ENCODE assay signal across 13 cellular contexts in genomic region chr20:25160457-25160856, GRCh38. TPM values are rescaled to one million over a fixed set of nuclear protein-coding genes. Genes with fewer than 3 reads are reported as not detected.
DNase-seq lines count a peak whose midpoint lies in the region; ATAC-seq and TF ChIP-seq lines count a peak whose summit lies in the region.
"Had no signal": no experiment of that assay in that cellular context is flagged by ENCODE, and none has a peak within 500 bp of the region (broad histone marks: within the 10 kb centered on the region; RNA-seq: fewer than 3 reads in every experiment).

No MANE protein-coding gene starts in this region.

- peak overlapping the region; percentile 84 for H3K27ac Mint-ChIP-seq in activated T-cell treated with anti-CD3 and anti-CD28 coated beads, Interleukin-2, amount 50 U/mL, for 24 hours

- peaks cover 20% of the 10 kb centered on the region for H3K27me3 Mint-ChIP-seq in activated T-cell treated with anti-CD3 and anti-CD28 coated beads, Interleukin-2, amount 50 U/mL, for 24 hours

- H3K9me3 Mint-ChIP-seq in activated T-cell treated with anti-CD3 and anti-CD28 coated beads, Interleukin-2, amount 50 U/mL, for 24 hours = peaks cover 2% of the 10 kb centered on the region

- TF ChIP-seq CTCF in mucosa of descending colon (IDR thresholded peaks at IDR 0.05) = no peak

- no peaks in the 10 kb centered on the region for H3K9me3 ChIP-seq in mucosa of descending colon
- H3K9me3 ChIP-seq: ascending aorta, upper lobe of left lung had no signal

- ATAC-seq in GM21528 (IDR thresholded peaks at IDR 0.05; ENCODE audit: low FRiP score, unreplicated experiment) = peak; percentile 64
- ATAC-seq in HG03280 (IDR thresholded peaks at IDR 0.05; ENCODE audit: unreplicated experiment) = peak; percentile 72
- ATAC-seq in stimulated activated naive CD8-positive, alpha-beta T cell treated with anti-CD3 and anti-CD28 coated beads, Interleukin-15, Interleukin-2, amounts not matched to agents 100 U/mL and 50 U/mL, for 24 hours = peak; percentile 95
- ATAC-seq in mucosa of descending colon = no peak

- H3K36me3 Mint-ChIP-seq in activated T-cell treated with anti-CD3 and anti-CD28 coated beads, Interleukin-2, amount 50 U/mL, for 24 hours (ENCODE audit: low read depth) = no peaks in the 10 kb centered on the region

- no peak overlapping the region for H3K4me3 Mint-ChIP-seq in activated T-cell treated with anti-CD3 and anti-CD28 coated beads, Interleukin-2, amount 50 U/mL, for 24 hours

- no peaks in the 10 kb centered on the region for H3K36me3 ChIP-seq in mucosa of descending colon (ENCODE audit: low read depth)
- H3K36me3 ChIP-seq: ascending aorta, upper lobe of left lung had no signal

- DNase-seq in activated T-cell treated with anti-CD3 and anti-CD28 coated beads, Interleukin-2, amount 50 U/mL, for 24 hours = no peak
- DNase-seq in activated T-cell treated with anti-CD3 and anti-CD28 coated beads, Interleukin-2, amount 50 U/mL, for 48 hours = no peak
- DNase-seq in stimulated activated naive CD8-positive, alpha-beta T cell treated with anti-CD3 and anti-CD28 coated beads, Interleukin-15, Interleukin-2, amounts not matched to agents 100 U/mL and 50 U/mL, for 24 hours = no peak
- no peak for DNase-seq in iPS-NIHi7 (ENCODE audit: extremely low spot score)
- DNase-seq in mucosa of descending colon = no peak
- DNase-seq in NCI-H748 (lab: John Stamatoyannopoulos, UW; ENCODE audit: unreplicated experiment) = no peak
- DNase-seq: NCI-H1694, NCI-H526, upper lobe of left lung had no signal

- no peak overlapping the region for H3K4me3 ChIP-seq in mucosa of descending colon
- H3K4me3 ChIP-seq: ascending aorta, upper lobe of left lung had no signal

- peaks cover 32% of the 10 kb centered on the region for H3K4me1 Mint-ChIP-seq in activated T-cell treated with anti-CD3 and anti-CD28 coated beads, Interleukin-2, amount 50 U/mL, for 24 hours (ENCODE audit: low read depth)

- intact Hi-C loops in mucosa of descending colon (cut with DNase I, micrococcal nuclease) = no loop called here

- no peaks in the 10 kb centered on the region for H3K4me1 ChIP-seq in mucosa of descending colon (ENCODE audit: low read depth)
- H3K4me1 ChIP-seq: ascending aorta, parathyroid adenoma, upper lobe of left lung had no signal

RNA-seq across cellular contexts. Expression of gene ENTPD6, which starts 35.1 kb away (rescaled TPM):
- total RNA-seq in mucosa of descending colon = 100 to 1,000 TPM; 114 to 191 (median 140) TPM
